In genomic region chr5:121984250-121984649, GRCh38 we compare ENCODE assay signal across 6 cellular contexts.
"Had no signal": no experiment of that assay in that cellular context is flagged by ENCODE, and none has a peak within 500 bp of the region (broad histone marks: within the 10 kb centered on the region; RNA-seq: fewer than 3 reads in every experiment).

No MANE protein-coding gene starts in this region.

- H3K27ac ChIP-seq: HL-60, KMS-11 had no signal

- DNase-seq: IMR-90, KBM-7, KG1 had no signal

- H3K4me2 ChIP-seq: KMS-11 had no signal

- H3K4me3 ChIP-seq: K562 had no signal

- H3K9ac ChIP-seq: KMS-11 had no signal
